26 cellular contexts compared by ENCODE assay signal in the genomic region with DNA sequence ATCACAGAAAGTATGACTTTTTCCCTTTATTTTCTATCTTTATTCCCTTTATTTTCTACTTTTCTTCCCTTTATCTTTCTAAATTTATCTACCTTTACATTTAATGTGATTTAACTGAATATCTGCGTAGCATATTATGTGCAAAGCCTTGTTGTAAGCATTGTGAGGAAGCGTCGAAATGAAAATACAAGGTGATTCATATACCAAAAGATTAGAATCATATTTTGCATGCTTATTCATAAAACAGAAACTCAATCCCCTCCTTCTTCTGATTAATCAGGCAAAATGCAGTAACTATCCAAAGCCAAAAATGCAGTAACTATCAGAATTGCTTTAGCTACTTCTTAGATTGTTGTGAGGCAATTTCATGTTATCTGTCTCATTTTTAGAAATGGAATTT.
A peak's percentile ranks its signal among the peaks of the same experiment; 100 is the strongest.
DNase-seq lines count a peak whose midpoint lies in the region; ATAC-seq, FAIRE-seq and TF ChIP-seq lines count a peak whose summit lies in the region.
"Had no signal": no experiment of that assay in that cellular context is flagged by ENCODE, and none has a peak within 500 bp of the region (broad histone marks: within the 10 kb centered on the region; RNA-seq: fewer than 3 reads in every experiment).

No MANE protein-coding gene starts in this region.

- DNase-seq in HS-5 (ENCODE audit: low read depth) (peak; percentile 4), PC-3 (peak; percentile 32), bronchial epithelial cell (ENCODE audit: low read depth) (peak; percentile 67), inferior parietal cortex (ENCODE audit: extremely low spot score) (no peak), brain microvascular endothelial cell (no peak)
- DNase-seq: 8988T; ACHN; BE2C; C1 segment of cervical spinal cord; CD4-positive, alpha-beta memory T cell; CD4-positive, CD25-positive, alpha-beta regulatory T cell; CD8-positive, alpha-beta memory T cell; COR-L47; DMS 273 treated with DMSO at 0.1 percent for 48 hours; DMS153; DMS53; DMS79; DND-41; EL; GDM1 had no signal

- H3K36me3 ChIP-seq in PC-3 (ENCODE audit: low read depth, low read length): no peaks in the 10 kb centered on the region
- H3K36me3 ChIP-seq in bronchial epithelial cell (ENCODE audit: control insufficient read depth, insufficient read depth, low read length): no peaks in the 10 kb centered on the region
- H3K36me3 ChIP-seq in brain microvascular endothelial cell (replicated peaks): no peaks in the 10 kb centered on the region
- H3K36me3 ChIP-seq: BE2C, BLaER1 had no signal

- no peaks in the 10 kb centered on the region for H3K27me3 ChIP-seq in PC-3 (ENCODE audit: low read length)
- H3K27me3 ChIP-seq in bronchial epithelial cell (ENCODE audit: control insufficient read depth, insufficient read depth, low read length): no peaks in the 10 kb centered on the region
- no peaks in the 10 kb centered on the region for H3K27me3 ChIP-seq in brain microvascular endothelial cell (replicated peaks)
- H3K27me3 ChIP-seq: BE2C, BLaER1 had no signal

- no peaks in the 10 kb centered on the region for H3K9me2 ChIP-seq in PC-3 (replicated peaks; ENCODE audit: low read length)

- in situ Hi-C loops in brain microvascular endothelial cell (cut with HindIII; ENCODE audit: low pct_ligation_motif_present, low sequenced_read_pairs): no loop called here

- H3K4me1 ChIP-seq in PC-3 (ENCODE audit: insufficient read depth, low read length): no peaks in the 10 kb centered on the region
- H3K4me1 ChIP-seq: BE2C, BLaER1 had no signal

- no TSS peak for BruUV-seq in PC-3 (replicated peaks; lab: Mats Ljungman, UMichigan)

- no peak overlapping the region for H2AFZ ChIP-seq in PC-3 (ENCODE audit: low read length)

- FAIRE-seq in bronchial epithelial cell (lab: Jason Lieb, UNC): no peak
- FAIRE-seq: GM12878, GM12892, GM18507 had no signal

- ATAC-seq in PC-3 (peak; percentile 80), HG02763 (IDR thresholded peaks at IDR 0.05; ENCODE audit: unreplicated experiment) (no peak), GM19328 (IDR thresholded peaks at IDR 0.05; ENCODE audit: unreplicated experiment) (no peak)
- ATAC-seq: GM12878 had no signal

- H3F3A ChIP-seq in PC-3 (ENCODE audit: low read length, unreplicated experiment): no peaks in the 10 kb centered on the region

- H3K4me3 ChIP-seq in PC-3 (ENCODE audit: low read length) (no peak overlapping the region), bronchial epithelial cell (ENCODE audit: low read depth, low read length) (no peak overlapping the region), brain microvascular endothelial cell (ENCODE audit: low read depth, low read length) (no peak overlapping the region)
- H3K4me3 ChIP-seq: BLaER1, GM12878 had no signal

- no peaks in the 10 kb centered on the region for H3K9me3 ChIP-seq in PC-3 (ENCODE audit: low read length)
- H3K9me3 ChIP-seq: BE2C, BLaER1 had no signal

- POLR2A ChIA-PET in PC-3 (lab: Charles Lee; ENCODE audit: unreplicated experiment): interaction anchor here (0.7 kb wide), 1 partner anchor 447 kb away, joined by 4 read pairs; no protein-coding TSS in a partner anchor

- no peak for TF ChIP-seq CTCF in PC-3 (conservative IDR thresholded peaks at IDR 0.05; ENCODE audit: low read depth, low read length)
- TF ChIP-seq CTCF in bronchial epithelial cell (IDR thresholded peaks at IDR 0.05; ENCODE audit: insufficient read depth, low read length, severe bottlenecking): no peak
- no peak for TF ChIP-seq CTCF in brain microvascular endothelial cell (IDR thresholded peaks at IDR 0.05; ENCODE audit: low read depth, low read length, missing control alignments)

- CTCF ChIA-PET in PC-3 (lab: Charles Lee): no interaction called here

- no peak overlapping the region for H3K27ac ChIP-seq in PC-3 (ENCODE audit: low read length)
- H3K27ac ChIP-seq in brain microvascular endothelial cell: no peak overlapping the region
- H3K27ac ChIP-seq: BLaER1 had no signal

- no peak overlapping the region for H3K9ac ChIP-seq in PC-3 (ENCODE audit: low read length)
- H3K9ac ChIP-seq: BLaER1 had no signal

- intact Hi-C loops in PC-3 (cut with micrococcal nuclease): no loop called here

- no peaks in the 10 kb centered on the region for H4K20me1 ChIP-seq in PC-3 (ENCODE audit: low read length)
- H4K20me1 ChIP-seq: BLaER1 had no signal

- H3K79me2 ChIP-seq in PC-3 (ENCODE audit: low read length): no peaks in the 10 kb centered on the region

- H3K4me2 ChIP-seq in PC-3 (ENCODE audit: low read length): no peak overlapping the region
- H3K4me2 ChIP-seq: BLaER1 had no signal

Comparison
In these comparisons a context has a peak if more than half of its experiments do, and no peak if none do; other contexts are left out.
1. DNase-seq: peak in HS-5 (single experiment), PC-3 (single experiment) and bronchial epithelial cell (single experiment); none in inferior parietal cortex (single experiment) and brain microvascular endothelial cell (single experiment).